Comparison of ENCODE assay signal across 9 cellular contexts in genomic region chr11:124761301-124762021, GRCh38. TPM values are rescaled to one million over a fixed set of nuclear protein-coding genes. Genes with fewer than 3 reads are reported as not detected.
DNase-seq lines count a peak whose midpoint lies in the region; ATAC-seq, FAIRE-seq and TF ChIP-seq lines count a peak whose summit lies in the region.
"Had no signal": no experiment of that assay in that cellular context is flagged by ENCODE, and none has a peak within 500 bp of the region (broad histone marks: within the 10 kb centered on the region; RNA-seq: fewer than 3 reads in every experiment).

No MANE protein-coding gene starts in this region.

- no peak overlapping the region for H3K27ac Mint-ChIP-seq in stimulated activated effector memory CD8-positive, alpha-beta T cell treated with anti-CD3 and anti-CD28 coated beads, Interleukin-12 subunit alpha, Interleukin-12 subunit beta, amount 100 ng/mL, for 72 hours

- peaks cover 27% of the 10 kb centered on the region for H3K27me3 ChIP-seq in RWPE2 (ENCODE audit: insufficient read depth, poor library complexity, severe bottlenecking)
- peaks cover 66% of the 10 kb centered on the region for H3K27me3 ChIP-seq in left ventricle myocardium inferior (ENCODE audit: low read depth)

- peak; percentile 70 for FAIRE-seq in GM19239 (lab: Jason Lieb, UNC)

- no peak for DNase-seq in GM19239 (ENCODE audit: insufficient read length, low spot score)
- no peak for DNase-seq in RWPE2 (ENCODE audit: low spot score)
- peak; percentile 37 for DNase-seq in left ventricle myocardium inferior
- DNase-seq in stimulated activated effector memory CD8-positive, alpha-beta T cell treated with anti-CD3 and anti-CD28 coated beads, Interleukin-12 subunit alpha, Interleukin-12 subunit beta, amount 100 ng/mL, for 72 hours (ENCODE audit: low spot score in 2 of 2): no peak
- DNase-seq in NCI-H187 (lab: John Stamatoyannopoulos, UW): no peak
- DNase-seq in NCI-H2107 treated with DMSO at 0.1 percent for 48 hours (lab: John Stamatoyannopoulos, UW; ENCODE audit: unreplicated experiment): no peak
- DNase-seq in NCI-H1092 treated with DMSO at 0.1 percent for 48 hours (lab: John Stamatoyannopoulos, UW): no peak
- no peak for DNase-seq in activated CD8-positive, alpha-beta memory T cell treated with anti-CD3 and anti-CD28 coated beads, Interleukin-2, amount 50 U/mL, for 4 hours

- H3K36me3 ChIP-seq in RWPE2 (ENCODE audit: low read depth) (peaks cover 3% of the 10 kb centered on the region), left ventricle myocardium inferior (peaks cover 20% of the 10 kb centered on the region)

- H3K27ac ChIP-seq in RWPE2 (ENCODE audit: poor library complexity, severe bottlenecking): no peak overlapping the region
- peak overlapping the region; percentile 98 for H3K27ac ChIP-seq in left ventricle myocardium inferior (replicated peaks)

- peaks cover 25% of the 10 kb centered on the region for H3K4me1 Mint-ChIP-seq in stimulated activated effector memory CD8-positive, alpha-beta T cell treated with anti-CD3 and anti-CD28 coated beads, Interleukin-12 subunit alpha, Interleukin-12 subunit beta, amount 100 ng/mL, for 72 hours

- H3K4me1 ChIP-seq in RWPE2 (ENCODE audit: insufficient read depth, poor library complexity, severe bottlenecking) (peaks cover 9% of the 10 kb centered on the region), left ventricle myocardium inferior (peaks cover 71% of the 10 kb centered on the region)

- peak overlapping the region; percentile 78 for H3K4me3 Mint-ChIP-seq in stimulated activated effector memory CD8-positive, alpha-beta T cell treated with anti-CD3 and anti-CD28 coated beads, Interleukin-12 subunit alpha, Interleukin-12 subunit beta, amount 100 ng/mL, for 72 hours

- peak overlapping the region; percentile 35 for H3K4me3 ChIP-seq in RWPE2 (ENCODE audit: severe bottlenecking)
- peak overlapping the region; percentile 82 for H3K4me3 ChIP-seq in left ventricle myocardium inferior

- ATAC-seq in RWPE2 (ENCODE audit: low read depth): no peak
- ATAC-seq in stimulated activated effector memory CD8-positive, alpha-beta T cell treated with anti-CD3 and anti-CD28 coated beads, Interleukin-12 subunit alpha, Interleukin-12 subunit beta, amount 100 ng/mL, for 72 hours: no peak

- intact Hi-C loops in left ventricle myocardium inferior (cut with micrococcal nuclease): loop anchor here (5.0 to 10.0 kb wide), 2 partner anchors 73 to 89 kb away; partner anchors contain the start of genes SIAE and SPA17

- no peaks in the 10 kb centered on the region for H3K9me3 Mint-ChIP-seq in stimulated activated effector memory CD8-positive, alpha-beta T cell treated with anti-CD3 and anti-CD28 coated beads, Interleukin-12 subunit alpha, Interleukin-12 subunit beta, amount 100 ng/mL, for 72 hours

- H3K36me3 Mint-ChIP-seq in stimulated activated effector memory CD8-positive, alpha-beta T cell treated with anti-CD3 and anti-CD28 coated beads, Interleukin-12 subunit alpha, Interleukin-12 subunit beta, amount 100 ng/mL, for 72 hours: peaks cover 11% of the 10 kb centered on the region

- H3K9me3 ChIP-seq in RWPE2 (ENCODE audit: severe bottlenecking) (no peaks in the 10 kb centered on the region), left ventricle myocardium inferior (replicated peaks) (no peaks in the 10 kb centered on the region)

- TF ChIP-seq CTCF in RWPE2 (IDR thresholded peaks at IDR 0.05; ENCODE audit: poor library complexity, severe bottlenecking) (no peak), left ventricle myocardium inferior (IDR thresholded peaks at IDR 0.05; ENCODE audit: borderline replicate concordance) (no peak)

RNA-seq across cellular contexts. Expression of gene ESAM, which starts 0.6 kb away (rescaled TPM):
- 40.0 TPM for total RNA-seq in left ventricle myocardium inferior

RNA-seq across cellular contexts. Expression of gene VSIG2, which starts 9.4 kb away (rescaled TPM):
- total RNA-seq in left ventricle myocardium inferior: 1.2 TPM
- total RNA-seq: HT1080 had no signal

RNA-seq across cellular contexts. Expression of gene NRGN, which starts 21.7 kb away (rescaled TPM):
- total RNA-seq in left ventricle myocardium inferior: 5.0 TPM

RNA-seq across cellular contexts. Expression of gene MSANTD2, which starts 38.7 kb away (rescaled TPM):
- total RNA-seq in left ventricle myocardium inferior: 2.7 TPM
